In genomic region chr11:47414685-47415070, GRCh38 we compare ENCODE assay signal across 26 cellular contexts. TPM values are rescaled to one million over a fixed set of nuclear protein-coding genes. Genes with fewer than 3 reads are reported as not detected.
A peak's percentile ranks its signal among the peaks of the same experiment; 100 is the strongest.
DNase-seq lines count a peak whose midpoint lies in the region; ATAC-seq and TF ChIP-seq lines count a peak whose summit lies in the region.
"Had no signal": no experiment of that assay in that cellular context is flagged by ENCODE, and none has a peak within 500 bp of the region (broad histone marks: within the 10 kb centered on the region; RNA-seq: fewer than 3 reads in every experiment).

No MANE protein-coding gene starts in this region.

- H3K23ac ChIP-seq in mesenchymal stem cell (ENCODE audit: low read length in 2 of 2) = no peak overlapping the region

- H3K9me3 Mint-ChIP-seq in stimulated activated naive CD8-positive, alpha-beta T cell treated with anti-CD3 and anti-CD28 coated beads, Interleukin-15, amount 100 ng/mL, for 72 hours = no peaks in the 10 kb centered on the region
- H3K9me3 Mint-ChIP-seq: activated B cell treated with CpG ODN at 0.5 μM for 24 hours; activated CD4-positive, alpha-beta memory T cell treated with anti-CD3 and anti-CD28 coated beads, Interleukin-2, amount 10 ng/mL, durations not matched to agents 7 days and 5 days; activated naive CD8-positive, alpha-beta T cell treated with anti-CD3 and anti-CD28 coated beads for 36 hours; activated T-cell treated with anti-CD3 and anti-CD28 coated beads, Interleukin-2, amount 50 U/mL, for 72 hours; naive thymus-derived CD4-positive, alpha-beta T cell had no signal

- H3K4me3 Mint-ChIP-seq in stimulated activated naive CD8-positive, alpha-beta T cell treated with anti-CD3 and anti-CD28 coated beads, Interleukin-15, amount 100 ng/mL, for 72 hours = no peak overlapping the region
- H3K4me3 Mint-ChIP-seq: activated B cell treated with CpG ODN at 0.5 μM for 24 hours; activated CD4-positive, alpha-beta memory T cell treated with anti-CD3 and anti-CD28 coated beads, Interleukin-2, amount 10 ng/mL, durations not matched to agents 7 days and 5 days; activated naive CD8-positive, alpha-beta T cell treated with anti-CD3 and anti-CD28 coated beads for 36 hours; activated T-cell treated with anti-CD3 and anti-CD28 coated beads, Interleukin-2, amount 50 U/mL, for 72 hours; naive thymus-derived CD4-positive, alpha-beta T cell had no signal

- DNase-seq in GM23248 (no peak), ascending aorta (ENCODE audit: low spot score in 2 of 2) (no peak), mesenchymal stem cell (no peak), NCI-H446 treated with DMSO at 0.1 percent for 48 hours (lab: John Stamatoyannopoulos, UW) (no peak), hepatocyte (ENCODE audit: low spot score) (no peak), NCI-H2107 treated with DMSO at 0.1 percent for 48 hours (lab: John Stamatoyannopoulos, UW; ENCODE audit: unreplicated experiment) (no peak)
- DNase-seq in stimulated activated naive CD8-positive, alpha-beta T cell treated with anti-CD3 and anti-CD28 coated beads, Interleukin-15, amount 100 ng/mL, for 72 hours = no peak
- DNase-seq in stimulated activated naive CD4-positive, alpha-beta T cell (lab: John Stamatoyannopoulos, UW) = no peak
- DNase-seq: activated B cell treated with CpG ODN at 0.5 μM for 24 hours; activated CD4-positive, alpha-beta memory T cell treated with anti-CD3 and anti-CD28 coated beads, Interleukin-2, amount 10 ng/mL, durations not matched to agents 7 days and 5 days; activated naive CD8-positive, alpha-beta T cell treated with anti-CD3 and anti-CD28 coated beads for 36 hours; activated T-cell treated with anti-CD3 and anti-CD28 coated beads, Interleukin-2, amount 50 U/mL, for 72 hours; AML-193; brain microvascular endothelial cell; Caco-2; dermis blood vessel endothelial cell; EL; HCEC 1CT; Karpas-422; naive thymus-derived CD4-positive, alpha-beta T cell; NCI-H1092 treated with DMSO at 0.1 percent for 48 hours; NCI-H69; PC-3; stimulated activated naive CD4-positive, alpha-beta T cell treated with Interleukin-2 at 50 U/mL for 16 hours had no signal

- no peak overlapping the region for H2BK120ac ChIP-seq in mesenchymal stem cell (ENCODE audit: low read depth, low read length)

- H3K18ac ChIP-seq in mesenchymal stem cell (ENCODE audit: low read depth in 1 of 2, low read length in 2 of 2) = no peak overlapping the region

- no peak for TF ChIP-seq CTCF in ascending aorta (IDR thresholded peaks at IDR 0.05)
- TF ChIP-seq CTCF in hepatocyte (IDR thresholded peaks at IDR 0.05; ENCODE audit: poor library complexity) = no peak

- H3K9me3 ChIP-seq in GM23248 (ENCODE audit: low read depth) = no peaks in the 10 kb centered on the region
- no peaks in the 10 kb centered on the region for H3K9me3 ChIP-seq in ascending aorta
- H3K9me3 ChIP-seq in mesenchymal stem cell (ENCODE audit: control insufficient read depth, low read length) = no peaks in the 10 kb centered on the region
- H3K9me3 ChIP-seq in hepatocyte (ENCODE audit: low read depth) = no peaks in the 10 kb centered on the region
- H3K9me3 ChIP-seq: Caco-2 had no signal

- peaks cover 30% of the 10 kb centered on the region for H3K4me1 Mint-ChIP-seq in stimulated activated naive CD8-positive, alpha-beta T cell treated with anti-CD3 and anti-CD28 coated beads, Interleukin-15, amount 100 ng/mL, for 72 hours
- H3K4me1 Mint-ChIP-seq: activated B cell treated with CpG ODN at 0.5 μM for 24 hours; activated CD4-positive, alpha-beta memory T cell treated with anti-CD3 and anti-CD28 coated beads, Interleukin-2, amount 10 ng/mL, durations not matched to agents 7 days and 5 days had no signal

- no peak overlapping the region for H2BK15ac ChIP-seq in mesenchymal stem cell (ENCODE audit: low read depth, poor library complexity, severe bottlenecking)

- no peaks in the 10 kb centered on the region for H3K27me3 Mint-ChIP-seq in stimulated activated naive CD8-positive, alpha-beta T cell treated with anti-CD3 and anti-CD28 coated beads, Interleukin-15, amount 100 ng/mL, for 72 hours
- H3K27me3 Mint-ChIP-seq: activated B cell treated with CpG ODN at 0.5 μM for 24 hours; activated CD4-positive, alpha-beta memory T cell treated with anti-CD3 and anti-CD28 coated beads, Interleukin-2, amount 10 ng/mL, durations not matched to agents 7 days and 5 days; activated naive CD8-positive, alpha-beta T cell treated with anti-CD3 and anti-CD28 coated beads for 36 hours; naive thymus-derived CD4-positive, alpha-beta T cell had no signal

- H3K14ac ChIP-seq in mesenchymal stem cell (ENCODE audit: low read length in 2 of 2) = no peak overlapping the region

- H3K4ac ChIP-seq in mesenchymal stem cell (ENCODE audit: low read depth in 1 of 2, low read length in 2 of 2) = no peak overlapping the region

- H3K79me2 ChIP-seq in GM23248 (ENCODE audit: insufficient read depth) = peaks cover 40% of the 10 kb centered on the region
- peaks cover 9% of the 10 kb centered on the region for H3K79me2 ChIP-seq in hepatocyte

- no peak overlapping the region for H4K8ac ChIP-seq in mesenchymal stem cell (ENCODE audit: low read length)

- in situ Hi-C loops in GM23248 (cut with MboI) = no loop called here

- 86% methylated on average over 18 to 19 of the region's 19 CpGs for WGBS in GM23248 (ENCODE audit: low coverage in 1 of 2, low lambda C conversion rate in 2 of 2, missing lambda C conversion rate in 2 of 2), 2 experiments
- 91% methylated on average over 19 of the region's 19 CpGs for WGBS in mesenchymal stem cell
- 96% methylated on average over 18 of the region's 19 CpGs for WGBS in hepatocyte (ENCODE audit: low lambda C conversion rate, missing lambda C conversion rate)

- H3K36me3 ChIP-seq in GM23248 (ENCODE audit: low read depth) (peaks cover 11% of the 10 kb centered on the region; the same call in 1 of the 2 replicates), ascending aorta (peaks cover 58 to 70% of the 10 kb centered on the region in 2 donors), mesenchymal stem cell (ENCODE audit: control insufficient read depth in 1 of 2, insufficient read depth in 2 of 2, low read depth in 1 of 2, low read length in 2 of 2) (peaks cover 73 to 84% of the 10 kb centered on the region in 2 experiments), hepatocyte (replicated peaks; ENCODE audit: insufficient read depth, low read depth) (no peaks in the 10 kb centered on the region)

- ATAC-seq in stimulated activated naive CD8-positive, alpha-beta T cell treated with anti-CD3 and anti-CD28 coated beads, Interleukin-15, amount 100 ng/mL, for 72 hours = peak; percentile 26
- ATAC-seq: naive thymus-derived CD4-positive, alpha-beta T cell had no signal

- H4K91ac ChIP-seq in mesenchymal stem cell (ENCODE audit: low read length) = no peak overlapping the region

- H3K4me1 ChIP-seq in GM23248 (ENCODE audit: insufficient read depth) (peaks cover 68% of the 10 kb centered on the region), ascending aorta (peaks cover 17 to 43% of the 10 kb centered on the region in 2 donors), mesenchymal stem cell (ENCODE audit: control insufficient read depth, insufficient read depth, low read depth, low read length) (peaks cover 54% of the 10 kb centered on the region), hepatocyte (ENCODE audit: insufficient read depth) (peaks cover 18% of the 10 kb centered on the region)

- peak overlapping the region in 1 of 2 donors; percentile 75 for H3K27ac Mint-ChIP-seq in stimulated activated naive CD8-positive, alpha-beta T cell treated with anti-CD3 and anti-CD28 coated beads, Interleukin-15, amount 100 ng/mL, for 72 hours
- H3K27ac Mint-ChIP-seq: activated B cell treated with CpG ODN at 0.5 μM for 24 hours; activated CD4-positive, alpha-beta memory T cell treated with anti-CD3 and anti-CD28 coated beads, Interleukin-2, amount 10 ng/mL, durations not matched to agents 7 days and 5 days; activated T-cell treated with anti-CD3 and anti-CD28 coated beads, Interleukin-2, amount 50 U/mL, for 72 hours had no signal

- H3F3A ChIP-seq in GM23248 (ENCODE audit: insufficient read depth) = peaks cover 72% of the 10 kb centered on the region

- H2AFZ ChIP-seq in GM23248 (no peak overlapping the region), mesenchymal stem cell (ENCODE audit: low read depth, low read length) (no peak overlapping the region), hepatocyte (no peak overlapping the region)

- H3K27ac ChIP-seq in GM23248 = peak overlapping the region; percentile 54; the same call in 1 of the 2 replicates
- peak overlapping the region; percentile 85 to 91 for H3K27ac ChIP-seq in ascending aorta
- no peak overlapping the region for H3K27ac ChIP-seq in mesenchymal stem cell (ENCODE audit: low read length, poor library complexity, severe bottlenecking)
- H3K27ac ChIP-seq in hepatocyte = no peak overlapping the region
- H3K27ac ChIP-seq: brain microvascular endothelial cell had no signal

- no peak overlapping the region for H3K4me2 ChIP-seq in GM23248 (ENCODE audit: unreplicated experiment)
- H3K4me2 ChIP-seq in mesenchymal stem cell (ENCODE audit: low read length, poor library complexity, severe bottlenecking) = no peak overlapping the region
- no peak overlapping the region for H3K4me2 ChIP-seq in hepatocyte

- H2BK5ac ChIP-seq in mesenchymal stem cell (ENCODE audit: low read depth, low read length, poor library complexity, severe bottlenecking) = no peak overlapping the region

- H3K9ac ChIP-seq in GM23248 = peak overlapping the region; percentile 52; the same call in 1 of the 2 replicates
- H3K9ac ChIP-seq in mesenchymal stem cell (ENCODE audit: low read length) = peak overlapping the region; percentile 66

- H3K79me1 ChIP-seq in mesenchymal stem cell (replicated peaks; ENCODE audit: low read length, poor library complexity, severe bottlenecking) = peaks cover 19% of the 10 kb centered on the region

- no peak overlapping the region for H2AK5ac ChIP-seq in mesenchymal stem cell (ENCODE audit: low read length, severe bottlenecking)

- H2BK12ac ChIP-seq in mesenchymal stem cell (ENCODE audit: low read length in 2 of 2) = peak overlapping the region in 1 of 2 experiments; percentile 8

- H4K20me1 ChIP-seq in GM23248 (ENCODE audit: insufficient read depth) (no peaks in the 10 kb centered on the region), hepatocyte (ENCODE audit: insufficient read depth, poor library complexity, severe bottlenecking) (no peaks in the 10 kb centered on the region)

- H3K27me3 ChIP-seq in GM23248 (replicated peaks; ENCODE audit: insufficient read depth) (no peaks in the 10 kb centered on the region), ascending aorta (no peaks in the 10 kb centered on the region), mesenchymal stem cell (ENCODE audit: control insufficient read depth in 1 of 2, insufficient read depth in 1 of 2, low read length in 2 of 2) (no peaks in the 10 kb centered on the region), hepatocyte (no peaks in the 10 kb centered on the region)
- H3K27me3 ChIP-seq: brain microvascular endothelial cell had no signal

- H3K9me2 ChIP-seq in GM23248 (ENCODE audit: insufficient read depth) (no peaks in the 10 kb centered on the region), hepatocyte (replicated peaks; ENCODE audit: insufficient read depth) (no peaks in the 10 kb centered on the region)

- H3K4me3 ChIP-seq in GM23248 (no peak overlapping the region), ascending aorta (no peak overlapping the region), mesenchymal stem cell (ENCODE audit: insufficient read depth in 1 of 2, low read depth in 1 of 2, low read length in 2 of 2) (no peak overlapping the region), hepatocyte (no peak overlapping the region)

- intact Hi-C loops in ascending aorta (cut with DNase I) = loop anchor here (10.0 kb wide), 2 partner anchors 500 to 1570 kb away; partner anchors contain the start of genes CRY2 and LRP4

RNA-seq across cellular contexts. Expression of gene SLC39A13, which starts 6.3 kb away (rescaled TPM):
- 183 and 189 TPM in 2 replicates for total RNA-seq in GM23248 (2014; rRNA removed; shearing (Covaris generic))
- 175 and 183 TPM in 2 replicates for polyA plus RNA-seq in GM23248 (2016; fragmentation: Nextera tagmentation; extraction: Ambion mirVana)
- 246 TPM for total RNA-seq in ascending aorta
- 89.2 TPM for polyA plus RNA-seq in mesenchymal stem cell (2013, experiment 1 of 2)
- 88.7 TPM for polyA plus RNA-seq in mesenchymal stem cell (2013, experiment 2 of 2)
- total RNA-seq in hepatocyte = 60.8 and 72.3 TPM in 2 replicates
- polyA plus RNA-seq in hepatocyte = 118 and 119 TPM in 2 replicates

RNA-seq across cellular contexts. Expression of gene PSMC3, which starts 11.6 kb away (rescaled TPM):
- total RNA-seq in GM23248 (2014; rRNA removed; shearing (Covaris generic)) = 139 and 151 TPM in 2 replicates
- polyA plus RNA-seq in GM23248 (2016; fragmentation: Nextera tagmentation; extraction: Ambion mirVana) (212 and 220 TPM in 2 replicates), hepatocyte (142 and 159 TPM in 2 replicates)
- total RNA-seq in ascending aorta (34.8 TPM), hepatocyte (95.8 and 103 TPM in 2 replicates)
- 95.6 TPM for polyA plus RNA-seq in mesenchymal stem cell (2013, experiment 1 of 2)
- polyA plus RNA-seq in mesenchymal stem cell (2013, experiment 2 of 2) = 95.8 TPM

RNA-seq across cellular contexts. Expression of gene RAPSN, which starts 34.3 kb away (rescaled TPM):
- total RNA-seq in GM23248 (2014; rRNA removed; shearing (Covaris generic)) = 0.13 and 0.22 TPM in 2 replicates
- polyA plus RNA-seq in GM23248 (2016; fragmentation: Nextera tagmentation; extraction: Ambion mirVana) = 0.11 TPM in 1 of 2 replicates, not detected in the other
- not detected for total RNA-seq in ascending aorta
- 0.32 TPM for polyA plus RNA-seq in mesenchymal stem cell (2013, experiment 1 of 2)
- 0.16 TPM for polyA plus RNA-seq in mesenchymal stem cell (2013, experiment 2 of 2)
- total RNA-seq in hepatocyte = 0.44 TPM in 1 of 2 replicates, not detected in the other
- 0.34 and 0.46 TPM in 2 replicates for polyA plus RNA-seq in hepatocyte
- total RNA-seq: PC-3 had no signal
- polyA plus RNA-seq: naive thymus-derived CD4-positive, alpha-beta T cell had no signal

RNA-seq across cellular contexts. Expression of gene SPI1, which starts 36.3 kb away (rescaled TPM):
- not detected in 2 replicates for total RNA-seq in GM23248 (2014; rRNA removed; shearing (Covaris generic))
- polyA plus RNA-seq in GM23248 (2016; fragmentation: Nextera tagmentation; extraction: Ambion mirVana) (0.30 TPM in 1 of 2 replicates, not detected in the other), hepatocyte (2.0 and 3.3 TPM in 2 replicates)
- total RNA-seq in ascending aorta (98.2 TPM), hepatocyte (0.13 and 1.1 TPM in 2 replicates)
- polyA plus RNA-seq in mesenchymal stem cell (2013, experiment 1 of 2) = not detected
- polyA plus RNA-seq in mesenchymal stem cell (2013, experiment 2 of 2) = not detected
- total RNA-seq: activated CD4-positive, alpha-beta memory T cell treated with anti-CD3 and anti-CD28 coated beads, Interleukin-2, amount 10 ng/mL, durations not matched to agents 7 days and 5 days; Caco-2; dermis blood vessel endothelial cell; lung microvascular endothelial cell; T-helper 2 cell treated with Interferon-gamma antibody and Interleukin-4, amounts not matched to agents 100 ng/mL and 5 ng/mL, for 36 hours had no signal

Comparison
In these comparisons a context has a peak if more than half of its experiments do, and no peak if none do; other contexts are left out.
1. H3K27ac ChIP-seq: peak in GM23248 (single experiment) and ascending aorta (2 of 2); none in mesenchymal stem cell (single experiment) and hepatocyte (single experiment).